ENCODE assay signal across 1 cellular context in the genomic region with DNA sequence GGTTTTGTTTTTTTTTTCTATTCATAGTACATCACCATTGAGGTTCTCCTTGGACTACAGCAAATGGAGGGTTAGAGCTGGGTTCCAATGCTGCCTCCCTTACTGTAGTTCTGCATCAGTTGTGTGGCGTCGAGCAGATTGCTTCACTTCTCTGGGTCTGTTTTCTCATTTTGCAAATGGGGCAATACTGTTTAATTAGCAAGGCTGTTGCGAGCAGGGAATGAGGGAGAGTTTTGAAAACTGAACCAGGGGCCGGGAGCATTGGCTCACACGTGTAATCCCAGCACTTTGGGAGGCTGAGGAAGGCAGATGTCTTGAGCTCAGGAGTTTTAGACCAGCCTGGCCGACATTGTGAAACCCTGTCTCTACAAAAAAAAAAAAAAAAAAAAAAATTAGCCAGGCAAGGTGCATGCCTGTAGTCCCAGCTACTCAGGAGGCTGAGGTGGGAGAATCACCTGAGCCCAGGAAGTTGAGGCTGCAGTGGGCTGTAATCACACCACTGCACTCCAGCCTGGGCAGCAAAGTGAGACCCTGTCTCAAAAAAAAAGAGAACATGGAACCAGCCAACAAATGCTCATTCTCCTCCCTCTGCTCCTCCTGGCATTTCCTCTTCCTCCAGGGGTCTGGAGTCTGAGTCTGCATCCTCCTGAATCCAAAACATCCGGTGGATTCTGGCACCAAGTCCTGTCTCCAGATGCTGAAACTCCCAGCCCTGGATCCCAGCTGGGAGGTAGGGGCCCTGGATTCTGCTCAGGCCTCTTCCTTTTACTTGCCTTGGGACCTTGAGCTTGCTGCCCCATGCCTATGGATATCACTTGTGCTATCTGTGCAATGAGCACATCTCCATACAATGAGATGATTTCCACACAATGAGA.
TF ChIP-seq lines count a peak whose summit lies in the region.

No MANE protein-coding gene starts in this region.

TF ChIP-seq in HCT116, 20 proteins besides CTCF, POLR2A, EP300 and RAD21 (continued from another document):
- no peak for TF ChIP-seq REST (IDR thresholded peaks at IDR 0.05; ENCODE audit: low read depth)
- TF ChIP-seq JUND (IDR thresholded peaks at IDR 0.05), result no peak
- TF ChIP-seq, protein P1, sequence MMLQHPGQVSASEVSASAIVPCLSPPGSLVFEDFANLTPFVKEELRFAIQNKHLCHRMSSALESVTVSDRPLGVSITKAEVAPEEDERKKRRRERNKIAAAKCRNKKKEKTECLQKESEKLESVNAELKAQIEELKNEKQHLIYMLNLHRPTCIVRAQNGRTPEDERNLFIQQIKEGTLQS (IDR thresholded peaks at IDR 0.05), result no peak
- no peak for TF ChIP-seq SP1 (IDR thresholded peaks at IDR 0.05; ENCODE audit: low read depth)
- no peak for TF ChIP-seq EZH2phosphoT487 (IDR thresholded peaks at IDR 0.05; ENCODE audit: borderline replicate concordance)
- no peak for TF ChIP-seq CEBPB (IDR thresholded peaks at IDR 0.05; ENCODE audit: low read depth)
